ENCODE assay signal across 13 cellular contexts in genomic region chr3:124409650-124410275, GRCh38.
DNase-seq lines count a peak whose midpoint lies in the region; TF ChIP-seq lines count a peak whose summit lies in the region.
"Had no signal": no experiment of that assay in that cellular context is flagged by ENCODE, and none has a peak within 500 bp of the region (broad histone marks: within the 10 kb centered on the region; RNA-seq: fewer than 3 reads in every experiment).

No MANE protein-coding gene starts in this region.

- H2AFZ ChIP-seq in hepatocyte: peak overlapping the region; percentile 4

- H3K4me2 ChIP-seq in hepatocyte: no peak overlapping the region

- no peaks in the 10 kb centered on the region for H3K9me2 ChIP-seq in hepatocyte (replicated peaks; ENCODE audit: insufficient read depth)

- H3K27ac ChIP-seq in hepatocyte: peak overlapping the region; percentile 46
- no peak overlapping the region for H3K27ac ChIP-seq in suprapubic skin
- H3K27ac ChIP-seq: neutrophil, WERI-Rb-1 had no signal

- H3K79me2 ChIP-seq in hepatocyte: no peaks in the 10 kb centered on the region

- peak; percentile 59 for DNase-seq in HK-2 (ENCODE audit: unreplicated experiment)
- DNase-seq in adipocyte (ENCODE audit: low read depth): peak; percentile 37
- peak; percentile 20 for DNase-seq in hepatocyte (ENCODE audit: low spot score)
- no peak for DNase-seq in type B pancreatic cell (ENCODE audit: extremely low spot score, unreplicated experiment)
- no peak for DNase-seq in activated naive CD4-positive, alpha-beta T cell treated with anti-CD3 and anti-CD28 coated beads, Interleukin-2, amount 50 U/mL, for 16 hours
- no peak for DNase-seq in stimulated activated naive CD4-positive, alpha-beta T cell treated with Interleukin-2 at 50 U/mL for 16 hours (lab: John Stamatoyannopoulos, UW)
- DNase-seq in suprapubic skin (ENCODE audit: low spot score in 2 of 2): no peak
- DNase-seq: COR-L47, NCI-H510A, Right ventricle myocardium superior, WERI-Rb-1 had no signal

- TF ChIP-seq EP300 in suprapubic skin (IDR thresholded peaks at IDR 0.05): no peak

- H3K4me1 Mint-ChIP-seq in type B pancreatic cell (ENCODE audit: unreplicated experiment): peaks cover 14% of the 10 kb centered on the region
- H3K4me1 Mint-ChIP-seq: stimulated activated effector memory CD8-positive, alpha-beta T cell treated with anti-CD3 and anti-CD28 coated beads, Interleukin-12 subunit alpha, Interleukin-12 subunit beta, amount 100 ng/mL, for 72 hours had no signal

- peak overlapping the region; percentile 34 for H3K27ac Mint-ChIP-seq in type B pancreatic cell
- H3K27ac Mint-ChIP-seq: stimulated activated effector memory CD8-positive, alpha-beta T cell treated with anti-CD3 and anti-CD28 coated beads, Interleukin-12 subunit alpha, Interleukin-12 subunit beta, amount 100 ng/mL, for 72 hours had no signal

- H3K9me3 ChIP-seq in adipocyte (ENCODE audit: control insufficient read depth, low read length): no peaks in the 10 kb centered on the region
- H3K9me3 ChIP-seq in hepatocyte (ENCODE audit: low read depth): no peaks in the 10 kb centered on the region
- no peaks in the 10 kb centered on the region for H3K9me3 ChIP-seq in suprapubic skin
- H3K9me3 ChIP-seq: neutrophil had no signal

- WGBS in hepatocyte (ENCODE audit: low lambda C conversion rate, missing lambda C conversion rate): 66% methylated on average over 4 of the region's 4 CpGs
- WGBS in suprapubic skin: 88% methylated on average over 4 of the region's 4 CpGs

- TF ChIP-seq CTCF in hepatocyte (IDR thresholded peaks at IDR 0.05; ENCODE audit: poor library complexity): no peak
- no peak for TF ChIP-seq CTCF in type B pancreatic cell (conservative IDR thresholded peaks at IDR 0.05)
- TF ChIP-seq CTCF in suprapubic skin (IDR thresholded peaks at IDR 0.05): no peak

- H3K36me3 Mint-ChIP-seq in type B pancreatic cell: peaks cover 17% of the 10 kb centered on the region
- H3K36me3 Mint-ChIP-seq: stimulated activated effector memory CD8-positive, alpha-beta T cell treated with anti-CD3 and anti-CD28 coated beads, Interleukin-12 subunit alpha, Interleukin-12 subunit beta, amount 100 ng/mL, for 72 hours had no signal

- H3K9me3 Mint-ChIP-seq in type B pancreatic cell: no peaks in the 10 kb centered on the region
- H3K9me3 Mint-ChIP-seq: stimulated activated effector memory CD8-positive, alpha-beta T cell treated with anti-CD3 and anti-CD28 coated beads, Interleukin-12 subunit alpha, Interleukin-12 subunit beta, amount 100 ng/mL, for 72 hours had no signal

- H3K27me3 ChIP-seq in adipocyte (replicated peaks; ENCODE audit: control insufficient read depth, insufficient read depth, low read length) (no peaks in the 10 kb centered on the region), hepatocyte (no peaks in the 10 kb centered on the region), suprapubic skin (no peaks in the 10 kb centered on the region)
- H3K27me3 ChIP-seq: neutrophil had no signal

- H3K9ac ChIP-seq in adipocyte (ENCODE audit: low read length): no peak overlapping the region

- peaks cover 18% of the 10 kb centered on the region for H3K4me1 ChIP-seq in adipocyte (ENCODE audit: control insufficient read depth, insufficient read depth, low read length)
- peaks cover 7% of the 10 kb centered on the region for H3K4me1 ChIP-seq in hepatocyte (ENCODE audit: insufficient read depth)
- no peaks in the 10 kb centered on the region for H3K4me1 ChIP-seq in suprapubic skin

- no peaks in the 10 kb centered on the region for H4K20me1 ChIP-seq in hepatocyte (ENCODE audit: insufficient read depth, poor library complexity, severe bottlenecking)

- H3K27me3 Mint-ChIP-seq in type B pancreatic cell: no peaks in the 10 kb centered on the region

- no peak overlapping the region for H3K4me3 Mint-ChIP-seq in type B pancreatic cell
- H3K4me3 Mint-ChIP-seq: stimulated activated effector memory CD8-positive, alpha-beta T cell treated with anti-CD3 and anti-CD28 coated beads, Interleukin-12 subunit alpha, Interleukin-12 subunit beta, amount 100 ng/mL, for 72 hours had no signal

- no peak for TF ChIP-seq POLR2A in suprapubic skin (IDR thresholded peaks at IDR 0.05)

- H3K36me3 ChIP-seq in adipocyte (ENCODE audit: control insufficient read depth, insufficient read depth, low read length, severe bottlenecking) (no peaks in the 10 kb centered on the region), hepatocyte (replicated peaks; ENCODE audit: insufficient read depth, low read depth) (no peaks in the 10 kb centered on the region), suprapubic skin (peaks cover 6% of the 10 kb centered on the region)
- H3K36me3 ChIP-seq: neutrophil had no signal

- H3K4me3 ChIP-seq in adipocyte (ENCODE audit: low read length) (no peak overlapping the region), hepatocyte (no peak overlapping the region), suprapubic skin (no peak overlapping the region)

Comparison
In these comparisons a context has a peak if more than half of its experiments do, and no peak if none do; other contexts are left out.
1. DNase-seq: peak in HK-2 (single experiment), adipocyte (single experiment) and hepatocyte (single experiment); none in type B pancreatic cell (single experiment), activated naive CD4-positive, alpha-beta T cell treated with anti-CD3 and anti-CD28 coated beads, Interleukin-2, amount 50 U/mL, for 16 hours (single experiment), stimulated activated naive CD4-positive, alpha-beta T cell treated with Interleukin-2 at 50 U/mL for 16 hours (single experiment) and suprapubic skin (0 of 2).